ENCODE assay signal across 8 cellular contexts in the genomic region with DNA sequence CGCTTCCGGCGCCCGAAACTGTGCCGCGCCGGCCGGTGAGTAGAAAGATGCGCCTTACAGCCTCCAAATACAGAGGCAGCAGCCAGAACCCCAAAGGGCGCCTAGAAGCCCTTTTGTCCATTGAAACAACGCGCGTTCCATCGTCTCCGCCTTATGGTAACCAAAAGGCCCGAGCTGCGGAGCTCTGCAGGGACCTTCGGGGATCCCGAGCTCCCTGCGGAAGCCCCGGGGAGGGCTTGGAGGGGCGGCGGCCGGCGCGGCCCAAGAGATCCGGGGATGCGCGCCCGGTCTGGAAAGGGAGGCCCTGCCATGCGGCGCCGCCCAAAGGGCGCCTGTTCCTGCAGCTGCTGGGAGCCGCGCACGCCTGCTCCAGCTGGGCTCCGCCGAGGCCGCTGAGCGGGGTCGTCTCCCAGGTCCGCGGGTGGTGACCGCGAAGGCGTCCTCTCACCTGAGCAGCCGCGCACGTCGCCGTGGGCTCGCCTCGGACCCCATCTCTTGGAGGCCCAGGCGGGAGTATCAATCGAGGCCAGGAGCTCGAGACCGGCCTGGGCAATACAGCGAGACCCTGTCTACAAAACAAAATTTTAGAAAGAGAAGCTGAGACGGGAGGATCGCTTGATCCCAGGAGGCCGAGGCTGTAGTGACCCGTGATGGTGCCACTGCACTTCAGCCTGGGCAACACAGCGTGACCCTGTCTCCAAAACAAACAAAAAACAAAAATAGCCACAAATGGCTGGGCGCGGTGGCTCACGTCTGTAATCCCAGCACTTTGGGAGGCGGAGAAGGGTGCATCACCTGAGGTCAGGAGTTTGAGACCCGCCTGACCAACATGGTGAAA. TPM values are rescaled to one million over a fixed set of nuclear protein-coding genes. Genes with fewer than 3 reads are reported as not detected.
DNase-seq lines count a peak whose midpoint lies in the region; ATAC-seq and TF ChIP-seq lines count a peak whose summit lies in the region.

No MANE protein-coding gene starts in this region.

- TF ChIP-seq CTCF in GM13976 (IDR thresholded peaks at IDR 0.05; ENCODE audit: borderline replicate concordance, control extremely low read depth, extremely low read depth, insufficient read depth, missing control alignments) (no peak), OCI-LY7 (conservative IDR thresholded peaks at IDR 0.05; ENCODE audit: low read length) (0 out of 2 replicates have a peak, but pooled peaks have one; percentile 19), upper lobe of right lung (IDR thresholded peaks at IDR 0.05) (no peak)

- H3K4me1 ChIP-seq in OCI-LY7 (ENCODE audit: insufficient read depth, low read length, poor library complexity, severe bottlenecking) (peaks cover 56% of the 10 kb centered on the region), ectodermal cell (ENCODE audit: control insufficient read depth, insufficient read depth, low read length) (peaks cover 19% of the 10 kb centered on the region), upper lobe of right lung (peaks cover 46% of the 10 kb centered on the region)

- POLR2A ChIA-PET in OCI-LY7 (lab: Charles Lee) = interaction anchor here (0.5 to 3.8 kb wide), 4 partner anchors 10 to 442 kb away, joined by 4 to 19 read pairs (median 7); a partner anchor contains a TSS

- peak overlapping the region; percentile 77 for H3K4me2 ChIP-seq in OCI-LY7 (ENCODE audit: low read length)

- H3K36me3 ChIP-seq in OCI-LY7 (ENCODE audit: insufficient read depth, low read length) = no peaks in the 10 kb centered on the region
- no peaks in the 10 kb centered on the region for H3K36me3 ChIP-seq in ectodermal cell (ENCODE audit: control insufficient read depth, insufficient read depth, low read length)
- H3K36me3 ChIP-seq in upper lobe of right lung = no peaks in the 10 kb centered on the region

- DNase-seq in 8988T = peak; percentile 74
- peak; percentile 23 for DNase-seq in GM13976 (ENCODE audit: low spot score)
- DNase-seq in OCI-LY7 (ENCODE audit: low spot score) = no peak
- peak; percentile 86 for DNase-seq in midbrain (lab: John Stamatoyannopoulos, UW)
- peak; percentile 82 for DNase-seq in upper lobe of right lung
- no peak for DNase-seq in NCI-H774 (lab: John Stamatoyannopoulos, UW)

- H3K9me3 ChIP-seq in OCI-LY7 (ENCODE audit: low read length) (no peaks in the 10 kb centered on the region), ectodermal cell (ENCODE audit: control insufficient read depth, low read length) (no peaks in the 10 kb centered on the region), upper lobe of right lung (no peaks in the 10 kb centered on the region)

- intact Hi-C loops in OCI-LY7 (cut with micrococcal nuclease; ENCODE audit: unreplicated experiment) (loop anchor here (10.0 kb wide), 2 partner anchors 390 to 1480 kb away; no protein-coding TSS in a partner anchor), upper lobe of right lung (cut with DNase I) (loop anchor here (10.0 kb wide), 1 partner anchor 60 kb away; no protein-coding TSS in a partner anchor)

- H3K79me2 ChIP-seq in OCI-LY7 (ENCODE audit: insufficient read depth, low read depth, low read length) = peaks cover 30% of the 10 kb centered on the region

- CTCF ChIA-PET in OCI-LY7 (lab: Charles Lee; ENCODE audit: unreplicated experiment) = interaction anchor here (0.7 to 1.2 kb wide), 2 partner anchors 10 to 12 kb away, joined by 3 to 15 read pairs; no protein-coding TSS in a partner anchor

- H4K20me1 ChIP-seq in OCI-LY7 (ENCODE audit: insufficient read depth, low read length) = peaks cover 11% of the 10 kb centered on the region; the same call in 1 of the 2 replicates

- H2AFZ ChIP-seq in OCI-LY7 (ENCODE audit: low read length) = peak overlapping the region; percentile 63

- ATAC-seq in HG02973 (IDR thresholded peaks at IDR 0.05; ENCODE audit: unreplicated experiment) (peak; percentile 7), upper lobe of right lung (peak; percentile 26)

- peak overlapping the region; percentile 74 for H3K27ac ChIP-seq in OCI-LY7 (ENCODE audit: low read depth, low read length, poor library complexity, severe bottlenecking)
- peak overlapping the region; percentile 88 for H3K27ac ChIP-seq in ectodermal cell (ENCODE audit: insufficient read depth, low read depth, low read length, poor library complexity, severe bottlenecking)
- H3K27ac ChIP-seq in upper lobe of right lung = peak overlapping the region; percentile 89

- in situ Hi-C loops in GM13976 (cut with MboI; ENCODE audit: low sequenced_read_pairs, unreplicated experiment) = no loop called here

- 11 to 12% methylated on average over 69 of the region's 69 CpGs for WGBS in ectodermal cell, 2 experiments

- no TSS peak for BruUV-seq in OCI-LY7 (replicated peaks; lab: Mats Ljungman, UMichigan)

- H3K9me2 ChIP-seq in OCI-LY7 (ENCODE audit: insufficient read depth, low read length) = no peaks in the 10 kb centered on the region

- no peaks in the 10 kb centered on the region for H3K27me3 ChIP-seq in ectodermal cell (ENCODE audit: control insufficient read depth, insufficient read depth, low read length, poor library complexity, severe bottlenecking)
- no peaks in the 10 kb centered on the region for H3K27me3 ChIP-seq in upper lobe of right lung

- H3K4me3 ChIP-seq in OCI-LY7 (ENCODE audit: low read depth, low read length, poor library complexity, severe bottlenecking) (peak overlapping the region; percentile 93), ectodermal cell (ENCODE audit: insufficient read depth, low read depth, low read length) (peak overlapping the region; percentile 70), upper lobe of right lung (peak overlapping the region; percentile 82)

RNA-seq across cellular contexts. Expression of a gene that starts 0.8 kb away (rescaled TPM):
- total RNA-seq in OCI-LY7 (2014; rRNA removed; shearing (Covaris generic)) = 14.5 and 26.0 TPM in 2 replicates
- total RNA-seq in OCI-LY7 (2022) (25.5 and 32.4 TPM in 2 replicates), upper lobe of right lung (29.9 TPM)
- polyA plus RNA-seq in ectodermal cell (2013, experiment 1 of 4) = 14.9 TPM
- 17.2 TPM for polyA plus RNA-seq in ectodermal cell (2013, experiment 2 of 4)
- 11.0 TPM for polyA plus RNA-seq in ectodermal cell (2013, experiment 3 of 4)
- 11.6 TPM for polyA plus RNA-seq in ectodermal cell (2013, experiment 4 of 4)

RNA-seq across cellular contexts. Expression of a gene that starts 7.8 kb away (rescaled TPM):
- total RNA-seq in OCI-LY7 (2014; rRNA removed; shearing (Covaris generic)) = 15.3 and 15.5 TPM in 2 replicates
- 43.8 and 48.5 TPM in 2 replicates for total RNA-seq in OCI-LY7 (2022)
- 73.2 TPM for polyA plus RNA-seq in ectodermal cell (2013, experiment 1 of 4)
- 74.6 TPM for polyA plus RNA-seq in ectodermal cell (2013, experiment 2 of 4)
- polyA plus RNA-seq in ectodermal cell (2013, experiment 3 of 4) = 61.9 TPM
- polyA plus RNA-seq in ectodermal cell (2013, experiment 4 of 4) = 66.8 TPM
- 70.4 TPM for total RNA-seq in upper lobe of right lung

Comparison
In these comparisons a context has a peak if more than half of its experiments do, and no peak if none do; other contexts are left out.
1. DNase-seq: peak in 8988T (single experiment), GM13976 (single experiment), midbrain (single experiment) and upper lobe of right lung (single experiment); none in OCI-LY7 (single experiment) and NCI-H774 (single experiment).
2. Peak in every context shown above with its lines, with median percentiles within 50 percentile points of each other: H3K27ac ChIP-seq and H3K4me3 ChIP-seq.